Comparison of ENCODE assay signal across 1 cellular context in the genomic region with DNA sequence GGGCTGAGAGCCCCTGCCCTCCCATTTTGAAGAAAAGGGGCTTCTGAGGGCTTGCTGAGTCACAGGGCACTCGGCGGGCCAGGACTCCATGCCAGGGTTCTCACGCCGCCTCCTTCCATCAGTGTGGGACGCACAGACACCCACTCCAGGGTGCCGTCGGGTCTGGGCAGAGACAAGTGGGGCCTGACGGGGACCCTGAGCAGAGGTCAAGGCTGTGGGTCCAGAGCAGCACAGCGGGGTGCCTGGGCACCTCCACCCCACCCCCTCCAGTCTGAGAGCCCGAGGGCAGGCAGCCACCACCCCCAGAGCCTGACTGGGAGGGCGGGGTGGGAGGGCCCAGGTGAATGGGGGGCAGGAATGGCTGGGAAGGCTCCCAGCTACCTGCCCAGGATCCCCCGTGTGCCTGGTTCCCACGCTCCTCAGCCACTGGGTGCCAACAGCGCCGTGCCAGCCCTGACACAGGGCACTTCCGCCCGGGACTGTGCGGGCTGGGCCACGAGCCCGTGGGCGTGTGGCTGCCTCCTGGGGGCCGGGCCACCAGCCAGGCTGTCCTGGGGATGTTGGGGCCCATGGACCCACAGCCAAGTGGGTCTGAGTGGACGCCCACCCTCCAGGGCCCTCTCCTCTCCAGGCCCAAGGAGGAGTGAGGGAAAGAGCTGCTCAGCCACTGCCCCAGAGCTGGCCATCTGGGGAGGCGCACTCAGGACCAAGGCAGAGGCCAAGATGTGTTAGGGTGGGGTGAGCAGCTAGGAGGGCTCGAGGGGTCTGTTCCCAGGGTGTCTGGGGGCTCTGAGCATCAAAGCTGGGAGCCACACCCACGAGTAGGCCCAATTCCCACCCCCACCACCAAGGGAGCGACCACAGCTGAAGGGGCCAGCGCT.
TF ChIP-seq lines count a peak whose summit lies in the region.

No MANE protein-coding gene starts in this region.

TF ChIP-seq in H1, 55 proteins besides CTCF, POLR2A, EP300 and RAD21:
- no peak for TF ChIP-seq EZH2 (IDR thresholded peaks at IDR 0.05; ENCODE audit: low read depth, low read length, severe bottlenecking)
- TF ChIP-seq ASH2L (IDR thresholded peaks at IDR 0.05; ENCODE audit: low read length) = no peak
